Comparison of ENCODE assay signal across 1 cellular context in genomic region chr11:61357894-61358239, GRCh38.
TF ChIP-seq lines count a peak whose summit lies in the region.

No MANE protein-coding gene starts in this region.

TF ChIP-seq in GM12878, 131 proteins besides CTCF, POLR2A, EP300 and RAD21:
- TF ChIP-seq CHD4 (IDR thresholded peaks at IDR 0.05) (0 out of 2 replicates have a peak, but pooled peaks have one; percentile 11), PAX5 (IDR thresholded peaks at IDR 0.05; ENCODE audit: borderline replicate concordance, low read depth, low read length) (peak; percentile 29; the same call in 1 of the 2 replicates), RUNX3 (IDR thresholded peaks at IDR 0.05; ENCODE audit: low read length) (peak; percentile 79), RCOR1 (conservative IDR thresholded peaks at IDR 0.05; ENCODE audit: low read depth, low read length) (no peak), HDAC6 (IDR thresholded peaks at IDR 0.05; ENCODE audit: unreplicated experiment) (no peak), BCL11A (IDR thresholded peaks at IDR 0.05; ENCODE audit: low read depth, low read length) (0 out of 2 replicates have a peak, but pooled peaks have one; percentile 25), EGR1 (IDR thresholded peaks at IDR 0.05; ENCODE audit: borderline replicate concordance in 1 of 2, low read depth in 2 of 2, low read length in 2 of 2) (peak in 1 of 2 experiments; percentile 67; a peak in 1 of 3 replicates), NRF1 (conservative IDR thresholded peaks at IDR 0.05; ENCODE audit: low read depth, low read length) (no peak), ASH2L (IDR thresholded peaks at IDR 0.05; ENCODE audit: borderline replicate concordance, low read depth) (no peak), BHLHE40 (IDR thresholded peaks at IDR 0.05; ENCODE audit: borderline replicate concordance in 1 of 2, low read depth in 2 of 2, low read length in 1 of 2) (peak in 1 of 2 experiments; percentile 14; a peak in 1 of 4 replicates), E4F1 (IDR thresholded peaks at IDR 0.05; ENCODE audit: borderline replicate concordance, partially characterized antibody) (no peak)
